In genomic region chr16:85251225-85251760, GRCh38 we compare ENCODE assay signal across 21 cellular contexts.
"Had no signal": no experiment of that assay in that cellular context is flagged by ENCODE, and none has a peak within 500 bp of the region (broad histone marks: within the 10 kb centered on the region; RNA-seq: fewer than 3 reads in every experiment).

No MANE protein-coding gene starts in this region.

- H3K27me3 Mint-ChIP-seq: activated CD8-positive, alpha-beta memory T cell treated with anti-CD3 and anti-CD28 coated beads, Interleukin-2, amount 10 ng/mL, durations not matched to agents 7 days and 5 days had no signal

- ATAC-seq: activated CD8-positive, alpha-beta memory T cell treated with anti-CD3 and anti-CD28 coated beads, Interleukin-2, amount 10 ng/mL, durations not matched to agents 7 days and 5 days; activated naive CD4-positive, alpha-beta T cell treated with anti-CD3 and anti-CD28 coated beads, Interleukin-2, amount 50 U/mL, for 72 hours; T-helper 17 cell had no signal

- H3K27me3 ChIP-seq: breast epithelium had no signal

- H3K4me1 ChIP-seq: breast epithelium had no signal

- DNase-seq: activated B cell treated with CpG ODN at 0.5 μM for 24 hours; activated CD4-positive, alpha-beta T cell treated with anti-CD3 and anti-CD28 coated beads for 1 hour; activated CD4-positive, alpha-beta T cell treated with anti-CD3 and anti-CD28 coated beads, Interleukin-2, amount 10 ng/mL, durations not matched to agents 24 days and 14 days; activated CD4-positive, alpha-beta T cell treated with anti-CD3 and anti-CD28 coated beads, Interleukin-2, amount 50 U/mL, for 48 hours; activated CD8-positive, alpha-beta memory T cell treated with anti-CD3 and anti-CD28 coated beads, Interleukin-2, amount 10 ng/mL, durations not matched to agents 7 days and 5 days; activated effector memory CD4-positive, alpha-beta T cell treated with anti-CD3 and anti-CD28 coated beads, Interleukin-2, amount 50 U/mL, for 16 hours; activated naive CD4-positive, alpha-beta T cell treated with Interleukin-2 at 50 U/mL for 16 hours; activated T-cell treated with anti-CD3 and anti-CD28 coated beads, Interleukin-2, amount 50 U/mL, for 24 hours; caudate nucleus; NCI-H1048; NCI-H146; NCI-H2029; NCI-H2107; NCI-H226; NCI-H526; NCI-H82; SIG-M5; T-helper 17 cell; T-helper 9 cell had no signal

- H3K27ac ChIP-seq: breast epithelium had no signal

- H3K4me1 Mint-ChIP-seq: activated B cell treated with CpG ODN at 0.5 μM for 24 hours; activated CD4-positive, alpha-beta T cell treated with anti-CD3 and anti-CD28 coated beads, Interleukin-2, amount 10 ng/mL, durations not matched to agents 24 days and 14 days had no signal

- H3K36me3 ChIP-seq: breast epithelium had no signal

- H3K4me3 ChIP-seq: breast epithelium had no signal

- H3K9me3 Mint-ChIP-seq: activated B cell treated with CpG ODN at 0.5 μM for 24 hours; activated CD4-positive, alpha-beta T cell treated with anti-CD3 and anti-CD28 coated beads, Interleukin-2, amount 10 ng/mL, durations not matched to agents 24 days and 14 days; activated naive CD4-positive, alpha-beta T cell treated with anti-CD3 and anti-CD28 coated beads, Interleukin-2, amount 50 U/mL, for 72 hours; activated T-cell treated with anti-CD3 and anti-CD28 coated beads, Interleukin-2, amount 50 U/mL, for 24 hours had no signal

- H3K4me3 Mint-ChIP-seq: activated B cell treated with CpG ODN at 0.5 μM for 24 hours; activated CD4-positive, alpha-beta T cell treated with anti-CD3 and anti-CD28 coated beads, Interleukin-2, amount 10 ng/mL, durations not matched to agents 24 days and 14 days; activated CD8-positive, alpha-beta memory T cell treated with anti-CD3 and anti-CD28 coated beads, Interleukin-2, amount 10 ng/mL, durations not matched to agents 7 days and 5 days; activated T-cell treated with anti-CD3 and anti-CD28 coated beads, Interleukin-2, amount 50 U/mL, for 24 hours; T-helper 17 cell had no signal

- H3K9me3 ChIP-seq: breast epithelium had no signal

- H3K27ac Mint-ChIP-seq: activated B cell treated with CpG ODN at 0.5 μM for 24 hours; activated CD4-positive, alpha-beta T cell treated with anti-CD3 and anti-CD28 coated beads, Interleukin-2, amount 10 ng/mL, durations not matched to agents 24 days and 14 days; activated CD8-positive, alpha-beta memory T cell treated with anti-CD3 and anti-CD28 coated beads, Interleukin-2, amount 10 ng/mL, durations not matched to agents 7 days and 5 days; activated naive CD4-positive, alpha-beta T cell treated with anti-CD3 and anti-CD28 coated beads, Interleukin-2, amount 50 U/mL, for 72 hours; activated T-cell treated with anti-CD3 and anti-CD28 coated beads, Interleukin-2, amount 50 U/mL, for 24 hours; T-helper 17 cell had no signal

- H3K36me3 Mint-ChIP-seq: activated CD8-positive, alpha-beta memory T cell treated with anti-CD3 and anti-CD28 coated beads, Interleukin-2, amount 10 ng/mL, durations not matched to agents 7 days and 5 days; activated naive CD4-positive, alpha-beta T cell treated with anti-CD3 and anti-CD28 coated beads, Interleukin-2, amount 50 U/mL, for 72 hours had no signal
